7 cellular contexts compared by ENCODE assay signal in genomic region chr13:61414686-61415664, GRCh38. TPM values are rescaled to one million over a fixed set of nuclear protein-coding genes. Genes with fewer than 3 reads are reported as not detected.
DNase-seq lines count a peak whose midpoint lies in the region; ATAC-seq lines count a peak whose summit lies in the region.

No MANE protein-coding gene starts in this region.

- ATAC-seq in HG02642 (IDR thresholded peaks at IDR 0.05; ENCODE audit: poor library complexity, unreplicated experiment), result no peak

- peak; percentile 29 for DNase-seq in NCI-H1092 (lab: John Stamatoyannopoulos, UW)
- DNase-seq in UCSD-AML1 (lab: John Stamatoyannopoulos, UW; ENCODE audit: unreplicated experiment), result peak; percentile 7
- DNase-seq in hypothalamus (lab: John Stamatoyannopoulos, UW), result peak in 27 of 51 donors; percentile 1 to 71 (median 28)
- peak; percentile 87 for DNase-seq in renal cortical epithelial cell (ENCODE audit: low read depth)
- no peak for DNase-seq in cerebellum (ENCODE audit: low spot score)
- no peak for DNase-seq in activated T-cell treated with anti-CD3 and anti-CD28 coated beads, Interleukin-2, amount 50 U/mL, for 48 hours

RNA-seq across cellular contexts. Expression of gene PCDH20, which starts 0.7 kb away (rescaled TPM):
- total RNA-seq in renal cortical epithelial cell (19.1 and 46.4 TPM in 2 replicates), cerebellum (2.4 TPM)

Comparison
In these comparisons a context has a peak if more than half of its experiments do, and no peak if none do; other contexts are left out.
1. DNase-seq: peak in NCI-H1092 (single experiment), UCSD-AML1 (single experiment), hypothalamus (27 of 51) and renal cortical epithelial cell (single experiment); none in cerebellum (single experiment) and activated T-cell treated with anti-CD3 and anti-CD28 coated beads, Interleukin-2, amount 50 U/mL, for 48 hours (0 of 2).